18 cellular contexts compared by ENCODE assay signal in genomic region chr6:110064744-110065524, GRCh38.
DNase-seq lines count a peak whose midpoint lies in the region; ATAC-seq, FAIRE-seq and TF ChIP-seq lines count a peak whose summit lies in the region.
"Had no signal": no experiment of that assay in that cellular context is flagged by ENCODE, and none has a peak within 500 bp of the region (broad histone marks: within the 10 kb centered on the region; RNA-seq: fewer than 3 reads in every experiment).

No MANE protein-coding gene starts in this region.

- H3K4me1 ChIP-seq in BLaER1 (peaks cover 62% of the 10 kb centered on the region), pancreas (no peaks in the 10 kb centered on the region)
- H3K4me1 ChIP-seq: Caco-2, SJSA1 had no signal

- H4K20me1 ChIP-seq in BLaER1 = no peaks in the 10 kb centered on the region

- WGBS in pancreas, 2 donors = 87 to 96% methylated on average over 5 of the region's 5 CpGs

- FAIRE-seq in pancreas (lab: Jason Lieb, UNC) = no peak
- FAIRE-seq: G401.6, GM19239 had no signal

- peak overlapping the region; percentile 56 for H3K27ac ChIP-seq in BLaER1
- no peak overlapping the region for H3K27ac ChIP-seq in pancreas
- H3K27ac ChIP-seq: GM23248, KMS-11, SJSA1 had no signal

- H3K4me1 Mint-ChIP-seq in T-helper 17 cell (peaks cover 3% of the 10 kb centered on the region), naive B cell (peaks cover 21 to 33% (median 25%) of the 10 kb centered on the region in 3 donors)

- H3K9me3 ChIP-seq in BLaER1 (no peaks in the 10 kb centered on the region), T-helper 17 cell (ENCODE audit: control insufficient read depth, low read length, poor library complexity, severe bottlenecking) (no peaks in the 10 kb centered on the region), pancreas (no peaks in the 10 kb centered on the region)
- H3K9me3 ChIP-seq: Caco-2, SJSA1 had no signal

- ATAC-seq in T-helper 17 cell (no peak), naive B cell (ENCODE audit: low read depth in 2 of 2) (peak; percentile 70 to 80), HG03565 (IDR thresholded peaks at IDR 0.05; ENCODE audit: unreplicated experiment) (no peak), pancreas (no peak)

- H3K4me3 ChIP-seq in BLaER1 = no peak overlapping the region
- no peak overlapping the region for H3K4me3 ChIP-seq in pancreas
- H3K4me3 ChIP-seq: GM23248, SJSA1 had no signal

- H3K9me3 Mint-ChIP-seq in naive B cell = no peaks in the 10 kb centered on the region
- H3K9me3 Mint-ChIP-seq: CD4-positive, alpha-beta T cell had no signal

- H3K27ac Mint-ChIP-seq in T-helper 17 cell (peak overlapping the region; percentile 65), naive B cell (peak overlapping the region in 2 of 6 donors; percentile 57 to 67)
- H3K27ac Mint-ChIP-seq: CD4-positive, alpha-beta T cell had no signal

- intact Hi-C loops in pancreas (cut with DNase I) = loop anchor here in 1 of 3 donors (10.0 kb wide), 1 partner anchor 330 kb away; no protein-coding TSS in a partner anchor

- peak overlapping the region; percentile 62 for H3K4me2 ChIP-seq in BLaER1

- DNase-seq in NCI-H2171 treated with DMSO at 0.1 percent for 48 hours (lab: John Stamatoyannopoulos, UW) (peak; percentile 19), NCI-H2171 (lab: John Stamatoyannopoulos, UW) (no peak), T-helper 17 cell (no peak), naive B cell (peak; percentile 28), HCEC 1CT (no peak), pancreas (no peak)
- DNase-seq: 8988T; Caco-2; CD4-positive, alpha-beta T cell; GM23248; NCI-H1048; NCI-H524 had no signal

- H3K27me3 Mint-ChIP-seq in T-helper 17 cell (peaks cover 94% of the 10 kb centered on the region), naive B cell (peaks cover 3 to 26% (median 8%) of the 10 kb centered on the region in 3 donors)

- H3K4me3 Mint-ChIP-seq in T-helper 17 cell (no peak overlapping the region), naive B cell (peak overlapping the region in 5 of 8 donors; percentile 1 to 53 (median 10))
- H3K4me3 Mint-ChIP-seq: CD4-positive, alpha-beta T cell had no signal

- peaks cover 7% of the 10 kb centered on the region for H3K36me3 Mint-ChIP-seq in T-helper 17 cell (ENCODE audit: low read depth)
- no peaks in the 10 kb centered on the region for H3K36me3 Mint-ChIP-seq in naive B cell

- H3K36me3 ChIP-seq in BLaER1 = no peaks in the 10 kb centered on the region
- H3K36me3 ChIP-seq in pancreas = no peaks in the 10 kb centered on the region
- H3K36me3 ChIP-seq: SJSA1 had no signal

- H3K27me3 ChIP-seq in BLaER1 (no peaks in the 10 kb centered on the region), pancreas (no peaks in the 10 kb centered on the region)
- H3K27me3 ChIP-seq: SJSA1 had no signal

- no peak for TF ChIP-seq CTCF in pancreas (IDR thresholded peaks at IDR 0.05)

- no peak overlapping the region for H3K9ac ChIP-seq in BLaER1
- H3K9ac ChIP-seq: GM23248, KMS-11 had no signal

Comparison
In these comparisons a context has a peak if more than half of its experiments do, and no peak if none do; other contexts are left out.
1. DNase-seq: peak in NCI-H2171 treated with DMSO at 0.1 percent for 48 hours (single experiment) and naive B cell (single experiment); none in NCI-H2171 (single experiment), T-helper 17 cell (0 of 3), HCEC 1CT (single experiment) and pancreas (0 of 6).
2. ATAC-seq: peak in naive B cell (2 of 2); none in T-helper 17 cell (single experiment), HG03565 (single experiment) and pancreas (0 of 4).